Comparison of ENCODE assay signal across 7 cellular contexts in genomic region chr3:150545419-150546225, GRCh38. TPM values are rescaled to one million over a fixed set of nuclear protein-coding genes. Genes with fewer than 3 reads are reported as not detected.
DNase-seq lines count a peak whose midpoint lies in the region; ATAC-seq, FAIRE-seq and TF ChIP-seq lines count a peak whose summit lies in the region.

No MANE protein-coding gene starts in this region.

- H3K4me2 ChIP-seq in smooth muscle cell: peak overlapping the region; percentile 91

- H3K36me3 ChIP-seq in RWPE2 (ENCODE audit: low read depth) (peaks cover 64% of the 10 kb centered on the region), smooth muscle cell (ENCODE audit: low read depth) (no peaks in the 10 kb centered on the region)

- peak overlapping the region; percentile 71 for H3K27ac ChIP-seq in RWPE2 (ENCODE audit: poor library complexity, severe bottlenecking)
- peak overlapping the region; percentile 94 for H3K27ac ChIP-seq in smooth muscle cell (ENCODE audit: low read depth)

- H3K9ac ChIP-seq in smooth muscle cell (ENCODE audit: low read depth): peak overlapping the region; percentile 98

- no peak overlapping the region for H2AFZ ChIP-seq in smooth muscle cell (ENCODE audit: low read depth)

- H3K4me3 ChIP-seq in RWPE2 (ENCODE audit: severe bottlenecking): peak overlapping the region; percentile 83
- H3K4me3 ChIP-seq in astrocyte of the spinal cord (ENCODE audit: low read depth, low read length): peak overlapping the region; percentile 69
- H3K4me3 ChIP-seq in iPS-18c (ENCODE audit: insufficient read depth, low read depth, low read length): peak overlapping the region; percentile 81
- H3K4me3 ChIP-seq in smooth muscle cell: peak overlapping the region; percentile 98

- no peaks in the 10 kb centered on the region for H3K9me3 ChIP-seq in RWPE2 (ENCODE audit: severe bottlenecking)
- H3K9me3 ChIP-seq in iPS-18c (ENCODE audit: control insufficient read depth, insufficient read depth, low read length): no peaks in the 10 kb centered on the region
- no peaks in the 10 kb centered on the region for H3K9me3 ChIP-seq in smooth muscle cell (replicated peaks; ENCODE audit: low read depth)

- H3F3A ChIP-seq in smooth muscle cell (ENCODE audit: low read depth): peaks cover 12% of the 10 kb centered on the region

- peaks cover 13% of the 10 kb centered on the region for H3K4me1 ChIP-seq in RWPE2 (ENCODE audit: insufficient read depth, poor library complexity, severe bottlenecking)
- H3K4me1 ChIP-seq in smooth muscle cell (ENCODE audit: low read depth): peaks cover 18% of the 10 kb centered on the region

- TF ChIP-seq CTCF in RWPE2 (IDR thresholded peaks at IDR 0.05; ENCODE audit: poor library complexity, severe bottlenecking) (no peak), astrocyte of the spinal cord (IDR thresholded peaks at IDR 0.05; ENCODE audit: low read depth, low read length) (no peak), smooth muscle cell (IDR thresholded peaks at IDR 0.05; ENCODE audit: borderline replicate concordance, insufficient read depth, poor library complexity, severe bottlenecking) (no peak)

- ATAC-seq in GM18511 (IDR thresholded peaks at IDR 0.05; ENCODE audit: unreplicated experiment): peak; percentile 23
- peak; percentile 0 for ATAC-seq in HG03060 (IDR thresholded peaks at IDR 0.05; ENCODE audit: low read depth, unreplicated experiment)
- no peak; the same call in 1 of the 3 replicates for ATAC-seq in RWPE2 (ENCODE audit: low read depth)

- peaks cover 81% of the 10 kb centered on the region for H3K79me2 ChIP-seq in smooth muscle cell (ENCODE audit: low read depth)

- H3K27me3 ChIP-seq in RWPE2 (ENCODE audit: insufficient read depth, poor library complexity, severe bottlenecking) (no peaks in the 10 kb centered on the region), smooth muscle cell (ENCODE audit: low read depth) (no peaks in the 10 kb centered on the region)

- peaks cover 58% of the 10 kb centered on the region for H4K20me1 ChIP-seq in smooth muscle cell (ENCODE audit: low read depth)

- no peak for DNase-seq in RWPE2 (ENCODE audit: low spot score)
- DNase-seq in astrocyte of the spinal cord (ENCODE audit: low read depth, low spot score): no peak
- DNase-seq in smooth muscle cell (lab: John Stamatoyannopoulos, UW; ENCODE audit: unreplicated experiment): no peak
- no peak for DNase-seq in urothelium cell line (ENCODE audit: low spot score)

- in situ Hi-C loops in astrocyte of the spinal cord (cut with HindIII; ENCODE audit: low sequenced_read_pairs): no loop called here

- 1% methylated on average over 51 of the region's 54 CpGs for WGBS in smooth muscle cell (ENCODE audit: low lambda C conversion rate)

- FAIRE-seq in urothelium cell line (lab: Jason Lieb, UNC): no peak

RNA-seq across cellular contexts. Expression of gene SERP1, which starts 0.7 kb away (rescaled TPM):
- 268 TPM in 2 replicates for total RNA-seq in smooth muscle cell
- polyA plus RNA-seq in smooth muscle cell: 202 and 247 TPM in 2 replicates

RNA-seq across cellular contexts. Expression of gene EIF2A, which starts 1.0 kb away (rescaled TPM):
- total RNA-seq in smooth muscle cell: 155 and 166 TPM in 2 replicates
- 34.0 and 44.1 TPM in 2 replicates for polyA plus RNA-seq in smooth muscle cell

RNA-seq across cellular contexts. Expression of gene SELENOT, which starts 57.5 kb away (rescaled TPM):
- 92.5 and 93.0 TPM in 2 replicates for total RNA-seq in smooth muscle cell
- 122 and 128 TPM in 2 replicates for polyA plus RNA-seq in smooth muscle cell
